ENCODE assay signal across 7 cellular contexts in genomic region chr6:149777624-149778023, GRCh38.
"Had no signal": no experiment of that assay in that cellular context is flagged by ENCODE, and none has a peak within 500 bp of the region (broad histone marks: within the 10 kb centered on the region; RNA-seq: fewer than 3 reads in every experiment).

No MANE protein-coding gene starts in this region.

- H3K27ac ChIP-seq: GM23248, KMS-11 had no signal

- H3K4me3 ChIP-seq: GM23248, HAP-1 had no signal

- DNase-seq: GM23248, GOT3, H7, IMR-90, KBM-7 had no signal

- H3K9me3 ChIP-seq: HAP-1 had no signal
